16 cellular contexts compared by ENCODE assay signal in the genomic region with DNA sequence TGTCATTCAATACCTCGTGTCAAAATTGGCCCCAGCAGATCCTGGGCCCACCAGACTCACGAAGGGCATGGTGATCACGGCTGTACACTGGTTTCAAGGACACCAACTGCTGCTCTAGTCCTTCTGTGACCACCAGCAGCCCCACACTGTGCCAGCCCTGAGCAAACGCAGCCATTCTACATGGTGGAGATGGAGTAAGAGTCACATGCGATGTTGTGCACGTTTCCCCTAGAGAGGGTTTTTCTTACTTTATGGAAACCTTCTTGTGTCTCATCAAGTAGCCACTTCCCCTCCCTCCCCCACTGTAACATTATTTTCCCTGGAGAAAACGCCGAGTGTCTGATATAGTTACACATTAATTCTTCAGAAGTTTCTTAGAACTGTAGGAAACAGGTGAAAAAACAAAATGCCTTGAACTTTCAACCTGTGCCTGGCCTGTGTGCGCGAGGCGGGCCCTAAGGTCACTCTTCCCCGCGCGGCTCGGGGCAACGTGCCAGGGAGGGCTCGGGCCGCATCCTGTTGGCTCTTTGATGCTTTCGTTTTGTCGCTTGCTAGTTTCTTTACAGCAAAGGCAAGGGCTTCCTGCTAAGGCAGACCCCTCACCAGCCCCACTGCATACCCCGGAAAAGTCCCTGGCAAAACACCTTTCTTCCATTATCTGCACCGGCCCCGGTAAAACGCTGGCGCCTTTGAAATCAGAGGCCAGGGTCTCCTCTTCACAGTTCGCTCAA. TPM values are rescaled to one million over a fixed set of nuclear protein-coding genes. Genes with fewer than 3 reads are reported as not detected.
DNase-seq lines count a peak whose midpoint lies in the region; ATAC-seq and TF ChIP-seq lines count a peak whose summit lies in the region.
"Had no signal": no experiment of that assay in that cellular context is flagged by ENCODE, and none has a peak within 500 bp of the region (broad histone marks: within the 10 kb centered on the region; RNA-seq: fewer than 3 reads in every experiment).

No MANE protein-coding gene starts in this region.

- 64 to 67% methylated on average over 26 of the region's 26 CpGs for WGBS in body of pancreas, 2 donors
- 83% methylated on average over 26 of the region's 26 CpGs for WGBS in prostate gland
- no CpG with 5 or more reads among the region's 26 CpGs for WGBS in mesendoderm (ENCODE audit: extremely low coverage, insufficient coverage, low lambda C conversion rate)

- no peak overlapping the region for H2BK120ac ChIP-seq in mesendoderm (ENCODE audit: low read depth, low read length)

- H3K27me3 ChIP-seq in BLaER1 treated with 17β-estradiol and CSF1 and Interleukin-3, amounts not matched to agents 10 nM and 100 nM, result peaks cover 0 to 10% (median 0%) of the 10 kb centered on the region in 11 experiments; a peak in 2 of 22 replicates
- H3K27me3 ChIP-seq in body of pancreas, result no peaks in the 10 kb centered on the region
- no peaks in the 10 kb centered on the region for H3K27me3 ChIP-seq in prostate gland (replicated peaks; ENCODE audit: insufficient read depth)
- H3K27me3 ChIP-seq in mesendoderm (ENCODE audit: insufficient read depth, low read length, poor library complexity), result no peaks in the 10 kb centered on the region
- H3K27me3 ChIP-seq: adrenal gland had no signal

- no peak for DNase-seq in body of pancreas
- DNase-seq in islet precursor cell, result peak; percentile 33
- no peak for DNase-seq in prostate gland (ENCODE audit: low spot score)
- no peak for DNase-seq in inferior parietal cortex (ENCODE audit: extremely low spot score)
- DNase-seq in Ammon's horn (ENCODE audit: low spot score), result no peak
- DNase-seq in NCI-H1105 (lab: John Stamatoyannopoulos, UW), result no peak
- no peak for DNase-seq in mesendoderm
- DNase-seq: activated CD4-positive, alpha-beta T cell treated with anti-CD3 and anti-CD28 coated beads for 4 hours; activated T-cell treated with anti-CD3 and anti-CD28 coated beads, Interleukin-2, amount 50 U/mL, for 4 hours; foreskin melanocyte; HCEC 1CT; natural killer cell; NCI-H1930; NCI-H774 had no signal

- H4K8ac ChIP-seq in mesendoderm (ENCODE audit: low read depth, low read length), result no peak overlapping the region

- H3K4me2 ChIP-seq in BLaER1 treated with 17β-estradiol and CSF1 and Interleukin-3, amounts not matched to agents 10 nM and 100 nM, result peak overlapping the region; percentile 77 to 94 (median 84)
- no peak overlapping the region for H3K4me2 ChIP-seq in mesendoderm (ENCODE audit: low read length)

- H2AK5ac ChIP-seq in mesendoderm (ENCODE audit: low read length), result no peak overlapping the region

- H3K4ac ChIP-seq in mesendoderm (ENCODE audit: low read depth, low read length), result no peak overlapping the region

- H3K4me3 ChIP-seq in BLaER1 treated with 17β-estradiol and CSF1 and Interleukin-3, amounts not matched to agents 10 nM and 100 nM, result peak overlapping the region; percentile 1 to 47 (median 26); a peak in 11 of 20 replicates
- H3K4me3 ChIP-seq in body of pancreas (no peak overlapping the region), prostate gland (no peak overlapping the region), mesendoderm (ENCODE audit: low read length) (no peak overlapping the region)

- H3K9ac ChIP-seq in BLaER1 treated with 17β-estradiol and CSF1 and Interleukin-3, amounts not matched to agents 10 nM and 100 nM, result peak overlapping the region; percentile 1 to 60 (median 43); a peak in 14 of 22 replicates
- H3K9ac ChIP-seq in mesendoderm (ENCODE audit: low read length), result no peak overlapping the region

- H4K5ac ChIP-seq in mesendoderm (ENCODE audit: low read length), result no peak overlapping the region

- ATAC-seq in body of pancreas, result peak; percentile 18
- ATAC-seq: activated T-cell treated with anti-CD3 and anti-CD28 coated beads, Interleukin-2, amount 50 U/mL, for 4 hours; natural killer cell had no signal

- no peak overlapping the region for H3K56ac ChIP-seq in mesendoderm (ENCODE audit: low read length)

- no peaks in the 10 kb centered on the region for H4K20me1 ChIP-seq in BLaER1 treated with 17β-estradiol and CSF1 and Interleukin-3, amounts not matched to agents 10 nM and 100 nM

- H3K23ac ChIP-seq in mesendoderm (ENCODE audit: low read length), result no peak overlapping the region

- H3K79me1 ChIP-seq in mesendoderm (ENCODE audit: low read length), result no peaks in the 10 kb centered on the region

- H3K9me3 ChIP-seq in BLaER1 treated with 17β-estradiol and CSF1 and Interleukin-3, amounts not matched to agents 10 nM and 100 nM (replicated peaks in 1 of 11), result peaks cover 0 to 6% (median 0%) of the 10 kb centered on the region in 11 experiments; a peak in 3 of 22 replicates
- H3K9me3 ChIP-seq in body of pancreas (no peaks in the 10 kb centered on the region), prostate gland (no peaks in the 10 kb centered on the region)
- H3K9me3 ChIP-seq: adrenal gland had no signal

- no peaks in the 10 kb centered on the region for H3K36me3 ChIP-seq in BLaER1 treated with 17β-estradiol and CSF1 and Interleukin-3, amounts not matched to agents 10 nM and 100 nM
- H3K36me3 ChIP-seq in body of pancreas (replicated peaks in 1 of 2; ENCODE audit: insufficient read depth in 1 of 2, low read depth in 2 of 2) (no peaks in the 10 kb centered on the region), prostate gland (no peaks in the 10 kb centered on the region), mesendoderm (ENCODE audit: control insufficient read depth, insufficient read depth, low read length) (no peaks in the 10 kb centered on the region)
- H3K36me3 ChIP-seq: adrenal gland had no signal

- no peak overlapping the region for H3K18ac ChIP-seq in mesendoderm (ENCODE audit: low read length)

- TF ChIP-seq POLR2A in body of pancreas (IDR thresholded peaks at IDR 0.05) (no peak), prostate gland (IDR thresholded peaks at IDR 0.05) (no peak)

- no peaks in the 10 kb centered on the region for H3K79me2 ChIP-seq in mesendoderm (ENCODE audit: control insufficient read depth, insufficient read depth, low read length)

- intact Hi-C loops in body of pancreas (cut with DNase I) (no loop called here), prostate gland (cut with DNase I) (no loop called here)

- TF ChIP-seq CTCF in body of pancreas (IDR thresholded peaks at IDR 0.05), result no peak
- TF ChIP-seq CTCF in prostate gland (IDR thresholded peaks at IDR 0.05), result no peak

- peaks cover 26 to 55% (median 48%) of the 10 kb centered on the region in 10 experiments for H3K4me1 ChIP-seq in BLaER1 treated with 17β-estradiol and CSF1 and Interleukin-3, amounts not matched to agents 10 nM and 100 nM
- H3K4me1 ChIP-seq in body of pancreas (peaks cover 39% of the 10 kb centered on the region), prostate gland (replicated peaks) (peaks cover 10% of the 10 kb centered on the region), mesendoderm (ENCODE audit: control insufficient read depth, low read depth, low read length) (no peaks in the 10 kb centered on the region)

- H2BK5ac ChIP-seq in mesendoderm (ENCODE audit: low read length), result no peak overlapping the region

- H2BK15ac ChIP-seq in mesendoderm (replicated peaks; ENCODE audit: low read depth), result no peak overlapping the region

- H3K27ac ChIP-seq in BLaER1 treated with 17β-estradiol and CSF1 and Interleukin-3, amounts not matched to agents 10 nM and 100 nM, result peak overlapping the region in 9 of 11 experiments; percentile 36 to 69 (median 48); a peak in 19 of 22 replicates
- H3K27ac ChIP-seq in body of pancreas (peak overlapping the region in 3 of 4 donors; percentile 64 to 68 (median 65)), prostate gland (peak overlapping the region; percentile 9 to 30), mesendoderm (ENCODE audit: low read depth, low read length) (no peak overlapping the region)

RNA-seq across cellular contexts. Expression of gene GGACT, which starts 44.6 kb away (rescaled TPM):
- total RNA-seq in body of pancreas (10 to 100 TPM in 1 of 2 donors, 1 to 10 TPM in 1; 4.9 to 17.8 TPM), prostate gland (10 to 100 TPM in 1 of 2 donors, 1 to 10 TPM in 1; 4.8 to 15.1 TPM)
- 0.94 TPM for polyA plus RNA-seq in mesendoderm (2013, experiment 1 of 2)
- polyA plus RNA-seq in mesendoderm (2013, experiment 2 of 2), result 0.63 TPM

Comparison
In these comparisons a context has a peak if more than half of its experiments do, and no peak if none do; other contexts are left out.
1. H3K4me3 ChIP-seq: peak in BLaER1 treated with 17β-estradiol and CSF1 and Interleukin-3, amounts not matched to agents 10 nM and 100 nM (10 of 10); none in body of pancreas (0 of 2), prostate gland (0 of 2) and mesendoderm (single experiment).